In the genomic region with DNA sequence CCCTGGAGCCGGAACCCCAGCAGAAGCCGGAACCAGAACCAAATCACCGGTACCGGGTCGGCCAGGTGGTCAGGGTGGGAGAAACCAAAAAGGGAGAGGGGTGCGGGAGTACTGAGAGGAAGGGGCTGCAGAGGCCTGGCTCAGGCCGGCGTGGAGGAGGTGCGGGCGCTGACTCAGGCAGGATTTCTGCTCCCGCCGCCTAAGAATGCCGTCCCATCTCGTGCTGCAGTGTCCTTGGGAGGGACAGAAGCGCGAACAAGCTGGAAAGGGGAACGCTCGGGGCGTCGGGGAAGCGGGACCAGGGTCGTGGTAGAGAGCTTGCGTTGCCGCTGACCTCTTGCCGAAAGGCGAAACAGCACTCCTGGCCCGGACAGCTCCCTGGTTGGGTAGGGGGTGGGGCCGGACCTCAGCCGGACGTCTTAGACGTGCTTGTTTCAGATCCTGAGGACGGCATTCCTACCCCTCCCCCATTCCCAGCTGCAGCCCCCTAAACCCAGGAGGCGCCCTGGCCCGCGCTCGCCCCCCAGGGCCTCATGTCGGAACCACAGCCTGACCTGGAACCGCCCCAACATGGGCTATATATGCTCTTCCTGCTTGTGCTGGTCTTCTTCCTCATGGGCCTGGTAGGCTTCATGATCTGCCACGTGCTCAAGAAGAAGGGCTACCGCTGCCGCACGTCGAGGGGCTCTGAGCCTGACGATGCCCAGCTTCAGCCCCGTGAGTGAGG, we compare ENCODE assay signal across 8 cellular contexts. TPM values are rescaled to one million over a fixed set of nuclear protein-coding genes. Genes with fewer than 3 reads are reported as not detected.
DNase-seq lines count a peak whose midpoint lies in the region; ATAC-seq and TF ChIP-seq lines count a peak whose summit lies in the region.

No MANE protein-coding gene starts in this region.

- peak overlapping the region; percentile 88 for H3K9ac ChIP-seq in neural cell (ENCODE audit: low read length)

- H3K36me3 ChIP-seq in Panc1 (ENCODE audit: control insufficient read depth, insufficient read depth, low read length) (no peaks in the 10 kb centered on the region; the same call in none of the 2 replicates), neural cell (ENCODE audit: insufficient read depth, low read length) (peaks cover 2% of the 10 kb centered on the region)

- H3K4me3 Mint-ChIP-seq in activated T-helper 1 cell treated with anti-CD3 and anti-CD28 coated beads, Interleukin-12 subunit alpha, Interleukin-12 subunit beta, Interleukin-2, Interleukin-4 antibody, amounts not matched to agents 30 ng/mL and 10 ng/mL and 1 ng/mL, durations not matched to agents 14 hours and 24 hours and 36 hours = peak overlapping the region; percentile 93

- TF ChIP-seq CTCF in GM12864 (IDR thresholded peaks at IDR 0.05; ENCODE audit: low read depth, low read length, missing control alignments) (peak; percentile 73), Panc1 (IDR thresholded peaks at IDR 0.05) (peak; percentile 65; the same call in 1 of the 2 replicates), fibroblast of the aortic adventitia (IDR thresholded peaks at IDR 0.05; ENCODE audit: insufficient read depth, low read length) (peak; percentile 51), neural cell (IDR thresholded peaks at IDR 0.05; ENCODE audit: poor library complexity, severe bottlenecking) (peak; percentile 60)

- peak overlapping the region; percentile 62 for H3K4me2 ChIP-seq in neural cell (ENCODE audit: low read length)

- no peaks in the 10 kb centered on the region for H4K20me1 ChIP-seq in neural cell (ENCODE audit: insufficient read depth)

- no peaks in the 10 kb centered on the region for H3F3A ChIP-seq in neural cell (ENCODE audit: insufficient read depth, low read length, poor library complexity, severe bottlenecking)

- POLR2A ChIA-PET in Panc1 (lab: Charles Lee) = no interaction called here

- H3K9me3 ChIP-seq in Panc1 (ENCODE audit: control insufficient read depth, insufficient read depth, low read depth, low read length) = no peaks in the 10 kb centered on the region
- H3K9me3 ChIP-seq in neural cell (ENCODE audit: low read length) = no peaks in the 10 kb centered on the region

- peak overlapping the region; percentile 83 for H3K27ac Mint-ChIP-seq in activated T-helper 1 cell treated with anti-CD3 and anti-CD28 coated beads, Interleukin-12 subunit alpha, Interleukin-12 subunit beta, Interleukin-2, Interleukin-4 antibody, amounts not matched to agents 30 ng/mL and 10 ng/mL and 1 ng/mL, durations not matched to agents 14 hours and 24 hours and 36 hours

- no peak for TF ChIP-seq EP300 in neural cell (conservative IDR thresholded peaks at IDR 0.05; ENCODE audit: poor library complexity, severe bottlenecking)

- H3K9me2 ChIP-seq in neural cell (ENCODE audit: insufficient read depth, low read length) = no peaks in the 10 kb centered on the region

- TF ChIP-seq RAD21 in neural cell (conservative IDR thresholded peaks at IDR 0.05) = no peak

- CTCF ChIA-PET in Panc1 (lab: Charles Lee) = no interaction called here

- H3K79me2 ChIP-seq in neural cell (replicated peaks; ENCODE audit: insufficient read depth, low read length) = peaks cover 25% of the 10 kb centered on the region

- H3K4me1 ChIP-seq in Panc1 (ENCODE audit: control insufficient read depth, insufficient read depth, low read length) = peaks cover 15% of the 10 kb centered on the region

- intact Hi-C loops in Panc1 (cut with micrococcal nuclease; ENCODE audit: unreplicated experiment) = no loop called here
- intact Hi-C loops in activated T-helper 1 cell treated with anti-CD3 and anti-CD28 coated beads, Interleukin-12 subunit alpha, Interleukin-12 subunit beta, Interleukin-2, Interleukin-4 antibody, amounts not matched to agents 30 ng/mL and 10 ng/mL and 1 ng/mL, durations not matched to agents 14 hours and 24 hours and 36 hours (cut with micrococcal nuclease) = loop anchor here (2.0 to 5.0 kb wide), 3 partner anchors 287 to 1466 kb away; partner anchors contain the start of gene TAF7

- no peaks in the 10 kb centered on the region for H3K27me3 ChIP-seq in Panc1 (ENCODE audit: control insufficient read depth, insufficient read depth, low read length)
- H3K27me3 ChIP-seq in neural cell (ENCODE audit: insufficient read depth, low read depth, low read length) = no peaks in the 10 kb centered on the region

- peaks cover 56% of the 10 kb centered on the region for H3K4me1 Mint-ChIP-seq in activated T-helper 1 cell treated with anti-CD3 and anti-CD28 coated beads, Interleukin-12 subunit alpha, Interleukin-12 subunit beta, Interleukin-2, Interleukin-4 antibody, amounts not matched to agents 30 ng/mL and 10 ng/mL and 1 ng/mL, durations not matched to agents 14 hours and 24 hours and 36 hours (ENCODE audit: low read depth)

- ATAC-seq in HG03025 (IDR thresholded peaks at IDR 0.05; ENCODE audit: low FRiP score, unreplicated experiment) = peak; percentile 33
- ATAC-seq in Panc1 = peak; percentile 3
- no peak for ATAC-seq in HG03039 (IDR thresholded peaks at IDR 0.05; ENCODE audit: unreplicated experiment)

- H3K36me3 Mint-ChIP-seq in activated T-helper 1 cell treated with anti-CD3 and anti-CD28 coated beads, Interleukin-12 subunit alpha, Interleukin-12 subunit beta, Interleukin-2, Interleukin-4 antibody, amounts not matched to agents 30 ng/mL and 10 ng/mL and 1 ng/mL, durations not matched to agents 14 hours and 24 hours and 36 hours (ENCODE audit: low read depth) = peaks cover 22% of the 10 kb centered on the region

- BruUV-seq in Panc1 (replicated peaks; lab: Mats Ljungman, UMichigan) = no TSS peak

- no peaks in the 10 kb centered on the region for H3K9me3 Mint-ChIP-seq in activated T-helper 1 cell treated with anti-CD3 and anti-CD28 coated beads, Interleukin-12 subunit alpha, Interleukin-12 subunit beta, Interleukin-2, Interleukin-4 antibody, amounts not matched to agents 30 ng/mL and 10 ng/mL and 1 ng/mL, durations not matched to agents 14 hours and 24 hours and 36 hours

- in situ Hi-C loops in Panc1 (cut with HindIII; ENCODE audit: low pct_unique_long_range_greater_than_20kb, low sequenced_read_pairs) = no loop called here

- no peak for DNase-seq in GM12864 (ENCODE audit: low read depth)
- no peak for DNase-seq in Panc1 (ENCODE audit: low read depth, low spot score)
- DNase-seq in activated T-helper 1 cell treated with anti-CD3 and anti-CD28 coated beads, Interleukin-12 subunit alpha, Interleukin-12 subunit beta, Interleukin-2, Interleukin-4 antibody, amounts not matched to agents 30 ng/mL and 10 ng/mL and 1 ng/mL, durations not matched to agents 14 hours and 24 hours and 36 hours (ENCODE audit: low spot score) = peak; percentile 25
- peak; percentile 38 for DNase-seq in fibroblast of the aortic adventitia (ENCODE audit: low read depth)
- peak; percentile 69 for DNase-seq in ureter (ENCODE audit: low spot score)

- peak overlapping the region; percentile 85 for H3K4me3 ChIP-seq in GM12864 (ENCODE audit: low read depth, low read length)
- H3K4me3 ChIP-seq in Panc1 (ENCODE audit: low read depth in 2 of 2, low read length in 2 of 2) = peak overlapping the region; percentile 84 to 89
- H3K4me3 ChIP-seq in fibroblast of the aortic adventitia (ENCODE audit: low read depth, low read length) = peak overlapping the region; percentile 100
- H3K4me3 ChIP-seq in neural cell (ENCODE audit: low read length) = peak overlapping the region; percentile 83

- no peaks in the 10 kb centered on the region for H3K27me3 Mint-ChIP-seq in activated T-helper 1 cell treated with anti-CD3 and anti-CD28 coated beads, Interleukin-12 subunit alpha, Interleukin-12 subunit beta, Interleukin-2, Interleukin-4 antibody, amounts not matched to agents 30 ng/mL and 10 ng/mL and 1 ng/mL, durations not matched to agents 14 hours and 24 hours and 36 hours (ENCODE audit: insufficient read depth)

- H2AFZ ChIP-seq in neural cell (ENCODE audit: low read depth, low read length) = peak overlapping the region; percentile 73

- H3K27ac ChIP-seq in Panc1 (ENCODE audit: low read length) (peak overlapping the region; percentile 75), neural cell (ENCODE audit: low read length) (peak overlapping the region; percentile 77)

RNA-seq across cellular contexts. Expression of gene RELL2, which starts 1.1 kb away (rescaled TPM):
- total RNA-seq in Panc1 (2021; ENCODE audit: unreplicated experiment) = 13.3 TPM
- polyA plus RNA-seq in Panc1 (2012; ENCODE audit: insufficient read length) = 18.5 TPM
- total RNA-seq in activated T-helper 1 cell treated with anti-CD3 and anti-CD28 coated beads, Interleukin-12 subunit alpha, Interleukin-12 subunit beta, Interleukin-2, Interleukin-4 antibody, amounts not matched to agents 30 ng/mL and 10 ng/mL and 1 ng/mL, durations not matched to agents 14 hours and 24 hours and 36 hours = 19.3 and 19.5 TPM in 2 replicates
- 2.6 and 6.6 TPM in 2 replicates for total RNA-seq in fibroblast of the aortic adventitia (ENCODE audit: low replicate concordance)
- 44.9 and 49.4 TPM in 2 replicates for polyA plus RNA-seq in neural cell
- polyA minus RNA-seq in neural cell = 25.7 and 37.5 TPM in 2 replicates
- 4.4 TPM for total RNA-seq in ureter

RNA-seq across cellular contexts. Expression of gene HDAC3, which starts 1.2 kb away (rescaled TPM):
- total RNA-seq in Panc1 (2021; ENCODE audit: unreplicated experiment) = 75.5 TPM
- 69.6 TPM for polyA plus RNA-seq in Panc1 (2012; ENCODE audit: insufficient read length)
- 83.1 and 87.2 TPM in 2 replicates for total RNA-seq in activated T-helper 1 cell treated with anti-CD3 and anti-CD28 coated beads, Interleukin-12 subunit alpha, Interleukin-12 subunit beta, Interleukin-2, Interleukin-4 antibody, amounts not matched to agents 30 ng/mL and 10 ng/mL and 1 ng/mL, durations not matched to agents 14 hours and 24 hours and 36 hours
- total RNA-seq in fibroblast of the aortic adventitia (ENCODE audit: low replicate concordance) = 48.4 and 51.4 TPM in 2 replicates
- polyA plus RNA-seq in neural cell = 115 and 138 TPM in 2 replicates
- 52.4 and 60.4 TPM in 2 replicates for polyA minus RNA-seq in neural cell
- 56.0 TPM for total RNA-seq in ureter

RNA-seq across cellular contexts. Expression of gene FCHSD1, which starts 13.4 kb away (rescaled TPM):
- total RNA-seq in Panc1 (2021; ENCODE audit: unreplicated experiment) (32.8 TPM), fibroblast of the aortic adventitia (ENCODE audit: low replicate concordance) (19.9 and 39.8 TPM in 2 replicates), ureter (33.5 TPM)
- 30.6 TPM for polyA plus RNA-seq in Panc1 (2012; ENCODE audit: insufficient read length)
- total RNA-seq in activated T-helper 1 cell treated with anti-CD3 and anti-CD28 coated beads, Interleukin-12 subunit alpha, Interleukin-12 subunit beta, Interleukin-2, Interleukin-4 antibody, amounts not matched to agents 30 ng/mL and 10 ng/mL and 1 ng/mL, durations not matched to agents 14 hours and 24 hours and 36 hours = 37.0 and 37.1 TPM in 2 replicates
- polyA plus RNA-seq in neural cell = 3.9 and 5.4 TPM in 2 replicates
- 3.2 and 6.7 TPM in 2 replicates for polyA minus RNA-seq in neural cell

RNA-seq across cellular contexts. Expression of gene DIAPH1, which starts 19.1 kb away (rescaled TPM):
- 155 TPM for total RNA-seq in Panc1 (2021; ENCODE audit: unreplicated experiment)
- polyA plus RNA-seq in Panc1 (2012; ENCODE audit: insufficient read length) = 70.5 TPM
- 221 and 234 TPM in 2 replicates for total RNA-seq in activated T-helper 1 cell treated with anti-CD3 and anti-CD28 coated beads, Interleukin-12 subunit alpha, Interleukin-12 subunit beta, Interleukin-2, Interleukin-4 antibody, amounts not matched to agents 30 ng/mL and 10 ng/mL and 1 ng/mL, durations not matched to agents 14 hours and 24 hours and 36 hours
- total RNA-seq in fibroblast of the aortic adventitia (ENCODE audit: low replicate concordance) = 16.3 and 22.1 TPM in 2 replicates
- 21.9 and 22.4 TPM in 2 replicates for polyA plus RNA-seq in neural cell
- 16.6 and 17.5 TPM in 2 replicates for polyA minus RNA-seq in neural cell
- 86.5 TPM for total RNA-seq in ureter

RNA-seq across cellular contexts. Expression of gene ARAP3, which starts 44.2 kb away (rescaled TPM):
- total RNA-seq in Panc1 (2021; ENCODE audit: unreplicated experiment) (2.5 TPM), fibroblast of the aortic adventitia (ENCODE audit: low replicate concordance) (2.6 and 6.2 TPM in 2 replicates), ureter (39.2 TPM)
- 3.3 TPM for polyA plus RNA-seq in Panc1 (2012; ENCODE audit: insufficient read length)
- 7.1 and 7.2 TPM in 2 replicates for total RNA-seq in activated T-helper 1 cell treated with anti-CD3 and anti-CD28 coated beads, Interleukin-12 subunit alpha, Interleukin-12 subunit beta, Interleukin-2, Interleukin-4 antibody, amounts not matched to agents 30 ng/mL and 10 ng/mL and 1 ng/mL, durations not matched to agents 14 hours and 24 hours and 36 hours
- polyA plus RNA-seq in neural cell = 1.4 and 1.8 TPM in 2 replicates
- 1.2 and 2.1 TPM in 2 replicates for polyA minus RNA-seq in neural cell

Comparison
In these comparisons a context has a peak if more than half of its experiments do, and no peak if none do; other contexts are left out.
1. DNase-seq: peak in activated T-helper 1 cell treated with anti-CD3 and anti-CD28 coated beads, Interleukin-12 subunit alpha, Interleukin-12 subunit beta, Interleukin-2, Interleukin-4 antibody, amounts not matched to agents 30 ng/mL and 10 ng/mL and 1 ng/mL, durations not matched to agents 14 hours and 24 hours and 36 hours (single experiment), fibroblast of the aortic adventitia (single experiment) and ureter (single experiment); none in GM12864 (single experiment) and Panc1 (single experiment).
2. Peak in every context shown above with its lines, with median percentiles within 50 percentile points of each other: H3K4me3 ChIP-seq and CTCF ChIP-seq.